8 cellular contexts compared by ENCODE assay signal in the genomic region with DNA sequence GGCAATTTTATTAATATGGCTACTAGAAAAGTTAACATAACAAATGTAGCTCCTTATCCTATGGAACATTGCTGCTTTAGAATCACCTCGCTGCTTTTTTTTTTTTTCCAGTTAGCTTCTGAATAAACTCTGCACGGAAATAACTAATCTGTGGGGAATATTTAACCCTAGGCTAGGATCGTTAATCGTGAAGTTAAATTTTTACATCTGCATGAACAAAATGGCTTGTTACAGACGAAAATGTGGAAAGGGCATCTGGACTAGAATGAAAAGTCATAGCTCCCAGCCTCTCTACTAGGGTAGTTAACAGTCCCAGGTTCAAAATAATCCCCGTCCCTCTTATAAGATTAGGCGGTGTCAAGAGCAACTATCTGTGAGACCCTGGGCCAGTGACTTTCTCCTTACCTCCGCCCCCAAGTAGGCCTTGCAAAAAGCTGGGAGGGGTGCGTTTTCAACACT. TPM values are rescaled to one million over a fixed set of nuclear protein-coding genes. Genes with fewer than 3 reads are reported as not detected.
DNase-seq lines count a peak whose midpoint lies in the region; TF ChIP-seq lines count a peak whose summit lies in the region.

No MANE protein-coding gene starts in this region.

- H3K4me3 Mint-ChIP-seq in activated T-cell treated with anti-CD3 and anti-CD28 coated beads, Interleukin-2, amount 50 U/mL, for 24 hours = peak overlapping the region; percentile 80

- TF ChIP-seq RAD21 in SK-N-SH (IDR thresholded peaks at IDR 0.05; ENCODE audit: low read length) = no peak

- no peaks in the 10 kb centered on the region for H3K9me3 Mint-ChIP-seq in activated T-cell treated with anti-CD3 and anti-CD28 coated beads, Interleukin-2, amount 50 U/mL, for 24 hours

- H3K79me2 ChIP-seq in SK-N-SH (ENCODE audit: insufficient read depth) = no peaks in the 10 kb centered on the region

- intact Hi-C loops in sigmoid colon (cut with DNase I) = loop anchor here (1.0 to 5.0 kb wide), 3 partner anchors 75 to 177 kb away; partner anchors contain the start of gene SLC22A4

- no peak for DNase-seq in activated T-cell treated with anti-CD3 and anti-CD28 coated beads, Interleukin-2, amount 50 U/mL, for 24 hours
- no peak for DNase-seq in activated T-cell treated with anti-CD3 and anti-CD28 coated beads for 4 hours
- DNase-seq in SK-N-SH = no peak
- no peak for DNase-seq in fibroblast of villous mesenchyme (ENCODE audit: low read depth)
- DNase-seq in sigmoid colon = no peak
- no peak for DNase-seq in KBM-7
- DNase-seq in activated CD4-positive, CD25-positive, alpha-beta regulatory T cell (lab: John Stamatoyannopoulos, UW) = no peak
- DNase-seq in stimulated activated CD4-positive, alpha-beta T cell treated with anti-CD3 and anti-CD28 coated beads, Interleukin-4, amount 100 ng/mL, for 24 hours = no peak

- peaks cover 9 to 13% of the 10 kb centered on the region in 2 experiments; a peak in 2 of 4 replicates for H3K4me1 ChIP-seq in SK-N-SH (ENCODE audit: control insufficient read depth in 1 of 2, insufficient read depth in 2 of 2, low read depth in 1 of 2, low read length in 1 of 2)
- peaks cover 0 to 47% (median 27%) of the 10 kb centered on the region in 4 donors for H3K4me1 ChIP-seq in sigmoid colon

- TF ChIP-seq POLR2A in sigmoid colon (IDR thresholded peaks at IDR 0.05) = no peak

- H3K27me3 ChIP-seq in SK-N-SH (ENCODE audit: insufficient read depth) (no peaks in the 10 kb centered on the region), sigmoid colon (no peaks in the 10 kb centered on the region)

- no peaks in the 10 kb centered on the region for H4K20me1 ChIP-seq in SK-N-SH (ENCODE audit: insufficient read depth)

- peak overlapping the region; percentile 65 to 66 for H3K4me3 ChIP-seq in SK-N-SH (ENCODE audit: low read depth in 2 of 2, low read length in 1 of 2)
- H3K4me3 ChIP-seq in fibroblast of villous mesenchyme (ENCODE audit: low read depth, low read length) = peak overlapping the region; percentile 65
- peak overlapping the region; percentile 60 to 80 (median 76) for H3K4me3 ChIP-seq in sigmoid colon

- H3K27ac Mint-ChIP-seq in activated T-cell treated with anti-CD3 and anti-CD28 coated beads, Interleukin-2, amount 50 U/mL, for 24 hours = peak overlapping the region; percentile 65

- H3K9me3 ChIP-seq in SK-N-SH = no peaks in the 10 kb centered on the region
- H3K9me3 ChIP-seq in sigmoid colon = no peaks in the 10 kb centered on the region

- in situ Hi-C loops in KBM-7 (cut with MboI; ENCODE audit: low pct_unique_long_range_greater_than_20kb, low sequenced_read_pairs) = no loop called here

- TF ChIP-seq EP300 in SK-N-SH (IDR thresholded peaks at IDR 0.05; ENCODE audit: borderline replicate concordance in 1 of 2, low read depth in 1 of 2, low read length in 1 of 2) = no peak
- TF ChIP-seq EP300 in sigmoid colon (IDR thresholded peaks at IDR 0.05) = no peak

- H3K9me2 ChIP-seq in SK-N-SH = no peaks in the 10 kb centered on the region

- H3K27ac ChIP-seq in SK-N-SH (ENCODE audit: low read depth in 2 of 2, low read length in 1 of 2) = peak overlapping the region in 1 of 2 experiments; percentile 80; a peak in 2 of 4 replicates
- peak overlapping the region; percentile 83 to 89 (median 87) for H3K27ac ChIP-seq in sigmoid colon

- H3K27me3 Mint-ChIP-seq in activated T-cell treated with anti-CD3 and anti-CD28 coated beads, Interleukin-2, amount 50 U/mL, for 24 hours = no peaks in the 10 kb centered on the region

- peak overlapping the region; percentile 90 for H3K4me2 ChIP-seq in SK-N-SH

- H2AFZ ChIP-seq in SK-N-SH (ENCODE audit: low read depth) = peak overlapping the region; percentile 94

- CTCF ChIA-PET in SK-N-SH (lab: Yijun Ruan, JAX) = interaction anchor here (0.8 to 2.1 kb wide), 7 partner anchors 17 to 132 kb away, joined by 3 to 8 read pairs (median 6); no protein-coding TSS in a partner anchor

- H3K36me3 ChIP-seq in SK-N-SH (replicated peaks in 1 of 2; ENCODE audit: control insufficient read depth in 1 of 2, insufficient read depth in 2 of 2, low read length in 1 of 2) (no peaks in the 10 kb centered on the region), sigmoid colon (no peaks in the 10 kb centered on the region)

- TF ChIP-seq CTCF in SK-N-SH (IDR thresholded peaks at IDR 0.05) (no peak), fibroblast of villous mesenchyme (IDR thresholded peaks at IDR 0.05; ENCODE audit: insufficient read depth, low read depth, low read length) (no peak), sigmoid colon (IDR thresholded peaks at IDR 0.05) (no peak)

- WGBS in SK-N-SH (ENCODE audit: low lambda C conversion rate) = 13% methylated on average over 8 of the region's 9 CpGs
- WGBS in sigmoid colon, 2 donors = 4 to 13% methylated on average over 9 of the region's 9 CpGs

- H3F3A ChIP-seq in SK-N-SH (replicated peaks; ENCODE audit: insufficient read depth) = peaks cover 10% of the 10 kb centered on the region

- H3K9ac ChIP-seq in SK-N-SH = peak overlapping the region; percentile 77

- H3K4me1 Mint-ChIP-seq in activated T-cell treated with anti-CD3 and anti-CD28 coated beads, Interleukin-2, amount 50 U/mL, for 24 hours (ENCODE audit: low read depth) = peaks cover 29% of the 10 kb centered on the region

- H3K36me3 Mint-ChIP-seq in activated T-cell treated with anti-CD3 and anti-CD28 coated beads, Interleukin-2, amount 50 U/mL, for 24 hours (ENCODE audit: low read depth) = peaks cover 4% of the 10 kb centered on the region

- POLR2A ChIA-PET in SK-N-SH (lab: Yijun Ruan, JAX) = interaction anchor here (0.6 to 2.2 kb wide), 7 partner anchors 76 to 421 kb away, joined by 3 to 15 read pairs (median 3); partner anchors contain the start of gene SLC22A4

TF ChIP-seq in SK-N-SH, 30 proteins besides CTCF, POLR2A, EP300 and RAD21:
- TF ChIP-seq RXRA (IDR thresholded peaks at IDR 0.05; ENCODE audit: borderline replicate concordance, low read depth) = no peak
- TF ChIP-seq FOXJ3 (CRISPR knock-in tag; IDR thresholded peaks at IDR 0.05) = no peak
- no peak for TF ChIP-seq NRF1 (IDR thresholded peaks at IDR 0.05; ENCODE audit: low read depth, low read length)
- TF ChIP-seq CHD2 (IDR thresholded peaks at IDR 0.05; ENCODE audit: low read length, partially characterized antibody) = no peak
- no peak for TF ChIP-seq TCF12 (IDR thresholded peaks at IDR 0.05)
- TF ChIP-seq, protein P1, sequence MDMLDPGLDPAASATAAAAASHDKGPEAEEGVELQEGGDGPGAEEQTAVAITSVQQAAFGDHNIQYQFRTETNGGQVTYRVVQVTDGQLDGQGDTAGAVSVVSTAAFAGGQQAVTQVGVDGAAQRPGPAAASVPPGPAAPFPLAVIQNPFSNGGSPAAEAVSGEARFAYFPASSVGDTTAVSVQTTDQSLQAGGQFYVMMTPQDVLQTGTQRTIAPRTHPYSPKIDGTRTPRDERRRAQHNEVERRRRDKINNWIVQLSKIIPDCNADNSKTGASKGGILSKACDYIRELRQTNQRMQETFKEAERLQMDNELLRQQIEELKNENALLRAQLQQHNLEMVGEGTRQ (IDR thresholded peaks at IDR 0.05; ENCODE audit: borderline replicate concordance, low read depth, low read length) = no peak

RNA-seq across cellular contexts. Expression of gene SLC22A5, which starts 0.5 kb away (rescaled TPM):
- polyA plus RNA-seq in SK-N-SH (2012; rRNA removed) (8.3 and 12.3 TPM in 2 replicates), sigmoid colon (10 to 100 TPM in 1 of 3 donors, 1 to 10 TPM in 2; 6.0 to 11.9 (median 9.0) TPM)
- 4.2 and 6.6 TPM in 2 replicates for polyA plus RNA-seq in SK-N-SH (2012; cell fraction: cytosol; rRNA removed)
- 25.1 and 38.8 TPM in 2 replicates for polyA plus RNA-seq in SK-N-SH (2012; cell fraction: nucleus; rRNA removed)
- total RNA-seq in fibroblast of villous mesenchyme (5.8 and 7.3 TPM in 2 replicates), sigmoid colon (1 to 10 TPM; 3.6 to 9.9 (median 6.3) TPM)
